1 cellular context compared by ENCODE assay signal in the genomic region with DNA sequence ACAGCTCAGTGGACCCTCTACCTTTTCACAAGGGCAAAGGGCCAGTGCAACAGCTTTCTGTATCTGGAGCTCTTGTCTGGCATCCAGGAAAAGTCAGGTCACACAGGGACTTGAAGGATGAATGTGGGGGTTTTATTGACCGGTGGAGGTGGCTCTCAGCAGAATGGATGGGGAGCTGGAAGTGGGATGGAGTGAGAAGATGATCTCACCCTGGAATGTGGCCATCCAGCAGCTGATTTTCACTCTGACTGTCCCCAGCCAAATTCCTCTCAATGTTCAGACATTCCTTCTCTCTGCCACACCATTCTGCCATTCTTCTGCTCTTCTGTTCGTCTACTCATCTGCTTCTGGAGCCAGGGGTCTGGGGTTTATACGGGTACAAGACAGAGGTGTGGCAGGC.
TF ChIP-seq lines count a peak whose summit lies in the region.

No MANE protein-coding gene starts in this region.

TF ChIP-seq in H1, 55 proteins besides CTCF, POLR2A, EP300 and RAD21:
- TF ChIP-seq TEAD4 (IDR thresholded peaks at IDR 0.05; ENCODE audit: low read depth, low read length) (peak; percentile 49; the same call in 1 of the 2 replicates), KDM4A (IDR thresholded peaks at IDR 0.05; ENCODE audit: low read depth, low read length, severe bottlenecking) (no peak)
